ENCODE assay signal across 1 cellular context in the genomic region with DNA sequence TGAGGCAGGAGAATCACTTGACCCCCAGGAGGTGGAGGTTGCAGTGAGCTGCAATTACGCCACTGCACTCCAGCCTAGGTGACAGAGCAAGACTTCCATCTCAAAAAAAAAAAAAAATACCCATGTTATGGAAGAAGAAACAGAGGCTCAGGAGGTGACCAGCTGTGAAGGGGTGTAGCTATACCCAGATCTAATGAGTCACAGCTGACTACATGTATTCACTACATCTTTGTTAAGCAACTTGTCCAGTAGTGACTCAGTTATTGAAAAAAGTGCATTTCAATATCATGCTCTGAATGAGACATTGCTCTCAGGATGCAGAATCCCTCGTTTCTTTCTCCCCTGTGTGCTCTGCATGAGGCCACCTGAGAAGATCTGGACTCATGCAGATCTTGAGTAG.
TF ChIP-seq lines count a peak whose summit lies in the region.

No MANE protein-coding gene starts in this region.

TF ChIP-seq in HepG2, 621 proteins besides CTCF, POLR2A, EP300 and RAD21 (continued from another document):
- TF ChIP-seq, protein P1, sequence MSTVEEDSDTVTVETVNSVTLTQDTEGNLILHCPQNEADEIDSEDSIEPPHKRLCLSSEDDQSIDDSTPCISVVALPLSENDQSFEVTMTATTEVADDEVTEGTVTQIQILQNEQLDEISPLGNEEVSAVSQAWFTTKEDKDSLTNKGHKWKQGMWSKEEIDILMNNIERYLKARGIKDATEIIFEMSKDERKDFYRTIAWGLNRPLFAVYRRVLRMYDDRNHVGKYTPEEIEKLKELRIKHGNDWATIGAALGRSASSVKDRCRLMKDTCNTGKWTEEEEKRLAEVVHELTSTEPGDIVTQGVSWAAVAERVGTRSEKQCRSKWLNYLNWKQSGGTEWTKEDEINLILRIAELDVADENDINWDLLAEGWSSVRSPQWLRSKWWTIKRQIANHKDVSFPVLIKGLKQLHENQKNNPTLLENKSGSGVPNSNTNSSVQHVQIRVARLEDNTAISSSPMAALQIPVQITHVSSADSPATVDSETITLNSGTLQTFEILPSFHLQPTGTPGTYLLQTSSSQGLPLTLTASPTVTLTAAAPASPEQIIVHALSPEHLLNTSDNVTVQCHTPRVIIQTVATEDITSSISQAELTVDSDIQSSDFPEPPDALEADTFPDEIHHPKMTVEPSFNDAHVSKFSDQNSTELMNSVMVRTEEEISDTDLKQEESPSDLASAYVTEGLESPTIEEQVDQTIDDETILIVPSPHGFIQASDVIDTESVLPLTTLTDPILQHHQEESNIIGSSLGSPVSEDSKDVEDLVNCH (CRISPR knock-in tag; IDR thresholded peaks at IDR 0.05) = no peak
- TF ChIP-seq BHLHE40 (IDR thresholded peaks at IDR 0.05; ENCODE audit: low read length) (no peak), DPF2 (CRISPR knock-in tag; IDR thresholded peaks at IDR 0.05; ENCODE audit: borderline replicate concordance, low read depth) (no peak), THAP11 (CRISPR knock-in tag; IDR thresholded peaks at IDR 0.05) (no peak), KMT2A (CRISPR knock-in tag; IDR thresholded peaks at IDR 0.05) (no peak)
- TF ChIP-seq, protein P2, sequence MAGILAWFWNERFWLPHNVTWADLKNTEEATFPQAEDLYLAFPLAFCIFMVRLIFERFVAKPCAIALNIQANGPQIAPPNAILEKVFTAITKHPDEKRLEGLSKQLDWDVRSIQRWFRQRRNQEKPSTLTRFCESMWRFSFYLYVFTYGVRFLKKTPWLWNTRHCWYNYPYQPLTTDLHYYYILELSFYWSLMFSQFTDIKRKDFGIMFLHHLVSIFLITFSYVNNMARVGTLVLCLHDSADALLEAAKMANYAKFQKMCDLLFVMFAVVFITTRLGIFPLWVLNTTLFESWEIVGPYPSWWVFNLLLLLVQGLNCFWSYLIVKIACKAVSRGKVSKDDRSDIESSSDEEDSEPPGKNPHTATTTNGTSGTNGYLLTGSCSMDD (CRISPR knock-in tag; IDR thresholded peaks at IDR 0.05) = no peak
